Comparison of ENCODE assay signal across 10 cellular contexts in genomic region chr12:121575952-121576615, GRCh38. TPM values are rescaled to one million over a fixed set of nuclear protein-coding genes. Genes with fewer than 3 reads are reported as not detected.
DNase-seq lines count a peak whose midpoint lies in the region; ATAC-seq and TF ChIP-seq lines count a peak whose summit lies in the region.
"Had no signal": no experiment of that assay in that cellular context is flagged by ENCODE, and none has a peak within 500 bp of the region (broad histone marks: within the 10 kb centered on the region; RNA-seq: fewer than 3 reads in every experiment).

No MANE protein-coding gene starts in this region.

- H3K36me3 ChIP-seq in esophagus squamous epithelium (peaks cover 0 to 42% (median 0%) of the 10 kb centered on the region in 3 donors), ovary (no peaks in the 10 kb centered on the region)

- CTCF ChIA-PET in CD4-positive, alpha-beta T cell (lab: Charles Lee), result interaction anchor here (1.2 to 1.7 kb wide), 3 partner anchors 24 to 82 kb away, joined by 3 to 8 read pairs (median 4); partner anchors contain the start of gene ORAI1
- CTCF ChIA-PET in RWPE1 (lab: Yijun Ruan, JAX), result interaction anchor here (0.5 to 2.1 kb wide), 3 partner anchors 24 to 133 kb away, joined by 3 to 12 read pairs (median 3); no protein-coding TSS in a partner anchor

- no peaks in the 10 kb centered on the region for H3K27me3 ChIP-seq in CD4-positive, alpha-beta T cell (ENCODE audit: control insufficient read depth, insufficient read depth, low read length)
- H3K27me3 ChIP-seq in esophagus squamous epithelium, result no peaks in the 10 kb centered on the region
- H3K27me3 ChIP-seq in ovary, result no peaks in the 10 kb centered on the region

- ATAC-seq in CD4-positive, alpha-beta T cell (ENCODE audit: poor library complexity), result no peak
- ATAC-seq in GM18868 (IDR thresholded peaks at IDR 0.05; ENCODE audit: unreplicated experiment), result no peak
- ATAC-seq in GM19395 (IDR thresholded peaks at IDR 0.05; ENCODE audit: unreplicated experiment), result no peak

- no peaks in the 10 kb centered on the region for H3K9me3 ChIP-seq in CD4-positive, alpha-beta T cell (ENCODE audit: control insufficient read depth, low read length)
- no peaks in the 10 kb centered on the region for H3K9me3 ChIP-seq in esophagus squamous epithelium
- H3K9me3 ChIP-seq in ovary, result no peaks in the 10 kb centered on the region

- peak overlapping the region; percentile 60 for H3K4me3 Mint-ChIP-seq in CD4-positive, alpha-beta T cell

- peak overlapping the region; percentile 81 for H3K27ac Mint-ChIP-seq in CD4-positive, alpha-beta T cell

- 35 to 40% methylated on average over 13 of the region's 13 CpGs for WGBS in esophagus squamous epithelium, 2 donors
- 84 to 89% (median 85%) methylated on average over 13 of the region's 13 CpGs for WGBS in ovary, 3 donors

- intact Hi-C loops in CD4-positive, alpha-beta T cell (cut with DNase I, micrococcal nuclease), result loop anchor here in 1 of 2 experiments (10.0 kb wide), 1 partner anchor 71 kb away; no protein-coding TSS in a partner anchor
- intact Hi-C loops in esophagus squamous epithelium (cut with DNase I) (no loop called here), ovary (cut with DNase I) (loop anchor here in 1 of 4 donors (5.0 kb wide), 1 partner anchor 51 kb away; the partner anchor contains the start of gene ORAI1)

- H3K36me3 Mint-ChIP-seq in CD4-positive, alpha-beta T cell (ENCODE audit: low read depth), result peaks cover 42% of the 10 kb centered on the region

- H3K4me1 ChIP-seq in esophagus squamous epithelium (peaks cover 42 to 60% (median 43%) of the 10 kb centered on the region in 3 donors), ovary (ENCODE audit: insufficient read depth) (peaks cover 11% of the 10 kb centered on the region)

- peaks cover 31% of the 10 kb centered on the region for H3K4me1 Mint-ChIP-seq in CD4-positive, alpha-beta T cell (ENCODE audit: low read depth)

- no peaks in the 10 kb centered on the region for H3K9me3 Mint-ChIP-seq in CD4-positive, alpha-beta T cell

- no peak for TF ChIP-seq POLR2A in esophagus squamous epithelium (IDR thresholded peaks at IDR 0.05)
- TF ChIP-seq POLR2A in ovary (IDR thresholded peaks at IDR 0.05), result no peak

- no peak for TF ChIP-seq EP300 in ovary (IDR thresholded peaks at IDR 0.05)

- no peak overlapping the region for H3K27ac ChIP-seq in CD4-positive, alpha-beta T cell (ENCODE audit: low read depth, low read length)
- H3K27ac ChIP-seq in RWPE1 (peak overlapping the region; percentile 20; the same call in 1 of the 2 replicates), esophagus squamous epithelium (peak overlapping the region; percentile 84 to 92 (median 88)), ovary (peak overlapping the region; percentile 4 to 81)
- H3K27ac ChIP-seq: VCaP had no signal

- DNase-seq in CD4-positive, alpha-beta T cell, result no peak
- DNase-seq in RWPE1 (ENCODE audit: low spot score) (no peak), esophagus squamous epithelium (lab: John Stamatoyannopoulos, UW) (no peak), ovary (no peak), GDM1 (lab: John Stamatoyannopoulos, UW) (no peak), GOT3 (lab: John Stamatoyannopoulos, UW) (no peak)
- DNase-seq: NCI-H1694 treated with DMSO at 0.1 percent for 48 hours had no signal

- TF ChIP-seq CTCF in CD4-positive, alpha-beta T cell (IDR thresholded peaks at IDR 0.05), result no peak
- no peak for TF ChIP-seq CTCF in RWPE1 (conservative IDR thresholded peaks at IDR 0.05; ENCODE audit: low read depth)
- TF ChIP-seq CTCF in esophagus squamous epithelium (IDR thresholded peaks at IDR 0.05), result no peak
- no peak for TF ChIP-seq CTCF in ovary (IDR thresholded peaks at IDR 0.05)

- no peaks in the 10 kb centered on the region for H3K27me3 Mint-ChIP-seq in CD4-positive, alpha-beta T cell

- no peak overlapping the region for H3K4me3 ChIP-seq in esophagus squamous epithelium
- no peak overlapping the region for H3K4me3 ChIP-seq in ovary

- POLR2A ChIA-PET in CD4-positive, alpha-beta T cell (lab: Charles Lee), result interaction anchor here (0.5 to 6.6 kb wide), 3 partner anchors 14 to 173 kb away, joined by 3 to 147 read pairs (median 3); no protein-coding TSS in a partner anchor
- POLR2A ChIA-PET in RWPE1 (lab: Yijun Ruan, JAX; ENCODE audit: low non-redundant PET), result interaction anchor here (0.5 kb wide), 1 partner anchor 9 kb away, joined by 5 read pairs; no protein-coding TSS in a partner anchor

RNA-seq across cellular contexts. Expression of gene KDM2B, which starts 4.7 kb away (rescaled TPM):
- total RNA-seq in CD4-positive, alpha-beta T cell, result 10 to 100 TPM; 60.4 to 62.6 TPM
- total RNA-seq in esophagus squamous epithelium (10 to 100 TPM; 20.7 to 26.3 (median 23.9) TPM), ovary (10 to 100 TPM; 14.9 to 33.6 (median 26.1) TPM)
- polyA plus RNA-seq in ovary, result 10 to 100 TPM; 13.2 to 17.1 TPM

RNA-seq across cellular contexts. Expression of gene ORAI1, which starts 50.2 kb away (rescaled TPM):
- total RNA-seq in CD4-positive, alpha-beta T cell, result 10 to 100 TPM; 39.7 to 42.3 TPM
- 1 to 10 TPM; 4.4 to 7.9 (median 7.0) TPM for total RNA-seq in esophagus squamous epithelium
- 10 to 100 TPM in 5 of 7 donors, 1 to 10 TPM in 2; 4.5 to 18.4 (median 12.3) TPM for total RNA-seq in ovary
- 10 to 100 TPM in 1 of 2 donors, 1 to 10 TPM in 1; 3.4 to 13.7 TPM for polyA plus RNA-seq in ovary
